In the genomic region with DNA sequence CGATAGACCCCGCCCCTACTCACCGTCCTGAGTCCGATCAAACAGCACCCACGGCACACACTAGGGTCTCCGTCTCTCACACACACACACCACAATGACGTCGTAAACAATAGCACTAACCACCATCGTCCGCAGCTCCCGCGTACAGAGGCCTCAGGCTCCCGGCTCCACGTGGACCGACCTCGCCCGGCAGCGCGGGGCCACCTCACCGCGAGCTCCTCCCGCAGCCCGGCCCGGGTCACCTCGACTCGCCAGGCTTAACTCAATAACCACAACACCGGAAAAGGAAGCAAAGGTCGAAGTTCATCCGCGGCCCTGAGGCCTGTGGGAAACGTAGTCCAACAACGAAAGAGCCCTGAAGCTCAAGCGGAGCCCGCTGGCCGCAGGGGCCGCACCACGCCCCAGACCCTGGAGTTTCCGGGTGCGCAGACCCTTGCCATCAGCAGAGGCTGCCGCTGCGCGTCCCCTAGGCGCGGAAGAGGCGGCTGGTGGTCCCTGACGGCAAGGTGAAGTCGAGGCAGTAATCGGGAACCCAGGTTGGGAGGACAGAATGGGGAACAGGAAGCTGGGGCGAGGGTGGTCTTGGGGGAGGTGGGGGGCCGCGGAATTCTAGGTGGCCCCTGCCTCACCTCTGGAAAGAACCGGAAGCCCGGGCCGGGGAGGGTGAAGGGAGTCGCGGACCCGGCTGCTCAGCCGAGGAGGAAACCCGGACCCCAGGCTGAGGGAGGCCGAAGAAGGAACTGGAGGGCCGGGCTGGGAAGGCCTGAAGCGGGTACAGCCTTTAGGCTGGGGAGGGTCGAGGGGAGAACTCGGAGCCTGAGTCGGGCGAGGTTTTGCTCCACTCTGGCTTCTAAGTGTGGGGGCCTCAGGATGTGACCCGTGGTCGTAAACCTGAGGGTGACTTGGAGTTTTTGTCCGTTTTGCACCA, we compare ENCODE assay signal across 1 cellular context.
A peak's percentile ranks its signal among the peaks of the same experiment; 100 is the strongest.
TF ChIP-seq lines count a peak whose summit lies in the region.

A gene (minus strand): TSS at position 273 of the 928 bp plus-strand sequence. CDS start 946 bp downstream, outside the sequence.

TF ChIP-seq in K562, 482 proteins besides CTCF, POLR2A, EP300 and RAD21 (continued from another document and continues in another):
- TF ChIP-seq, protein P1, sequence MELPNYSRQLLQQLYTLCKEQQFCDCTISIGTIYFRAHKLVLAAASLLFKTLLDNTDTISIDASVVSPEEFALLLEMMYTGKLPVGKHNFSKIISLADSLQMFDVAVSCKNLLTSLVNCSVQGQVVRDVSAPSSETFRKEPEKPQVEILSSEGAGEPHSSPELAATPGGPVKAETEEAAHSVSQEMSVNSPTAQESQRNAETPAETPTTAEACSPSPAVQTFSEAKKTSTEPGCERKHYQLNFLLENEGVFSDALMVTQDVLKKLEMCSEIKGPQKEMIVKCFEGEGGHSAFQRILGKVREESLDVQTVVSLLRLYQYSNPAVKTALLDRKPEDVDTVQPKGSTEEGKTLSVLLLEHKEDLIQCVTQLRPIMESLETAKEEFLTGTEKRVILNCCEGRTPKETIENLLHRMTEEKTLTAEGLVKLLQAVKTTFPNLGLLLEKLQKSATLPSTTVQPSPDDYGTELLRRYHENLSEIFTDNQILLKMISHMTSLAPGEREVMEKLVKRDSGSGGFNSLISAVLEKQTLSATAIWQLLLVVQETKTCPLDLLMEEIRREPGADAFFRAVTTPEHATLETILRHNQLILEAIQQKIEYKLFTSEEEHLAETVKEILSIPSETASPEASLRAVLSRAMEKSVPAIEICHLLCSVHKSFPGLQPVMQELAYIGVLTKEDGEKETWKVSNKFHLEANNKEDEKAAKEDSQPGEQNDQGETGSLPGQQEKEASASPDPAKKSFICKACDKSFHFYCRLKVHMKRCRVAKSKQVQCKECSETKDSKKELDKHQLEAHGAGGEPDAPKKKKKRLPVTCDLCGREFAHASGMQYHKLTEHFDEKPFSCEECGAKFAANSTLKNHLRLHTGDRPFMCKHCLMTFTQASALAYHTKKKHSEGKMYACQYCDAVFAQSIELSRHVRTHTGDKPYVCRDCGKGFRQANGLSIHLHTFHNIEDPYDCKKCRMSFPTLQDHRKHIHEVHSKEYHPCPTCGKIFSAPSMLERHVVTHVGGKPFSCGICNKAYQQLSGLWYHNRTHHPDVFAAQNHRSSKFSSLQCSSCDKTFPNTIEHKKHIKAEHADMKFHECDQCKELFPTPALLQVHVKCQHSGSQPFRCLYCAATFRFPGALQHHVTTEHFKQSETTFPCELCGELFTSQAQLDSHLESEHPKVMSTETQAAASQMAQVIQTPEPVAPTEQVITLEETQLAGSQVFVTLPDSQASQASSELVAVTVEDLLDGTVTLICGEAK (IDR thresholded peaks at IDR 0.05): peak; percentile 97
- TF ChIP-seq, protein P1 (CRISPR knock-in tag; IDR thresholded peaks at IDR 0.05): no peak
- TF ChIP-seq DPF2 (IDR thresholded peaks at IDR 0.05) (0 out of 2 replicates have a peak, but pooled peaks have one; percentile 46), TFAM (CRISPR knock-in tag; conservative IDR thresholded peaks at IDR 0.05) (no peak), ZNF311 (CRISPR knock-in tag; IDR thresholded peaks at IDR 0.05) (no peak), MBD2 (IDR thresholded peaks at IDR 0.05; ENCODE audit: borderline replicate concordance, low read depth) (peak; percentile 87), MCM3 (IDR thresholded peaks at IDR 0.05) (no peak), JUND (IDR thresholded peaks at IDR 0.05; ENCODE audit: borderline replicate concordance, low read depth, low read length) (0 out of 2 replicates have a peak, but pooled peaks have one; percentile 36), JUND (tag; IDR thresholded peaks at IDR 0.05; ENCODE audit: borderline replicate concordance, low read depth, low read length) (peak; percentile 67; the same call in 2 of the 3 replicates), GTF2E2 (tag; IDR thresholded peaks at IDR 0.05) (peak; percentile 61; the same call in 1 of the 2 replicates), MXI1 (IDR thresholded peaks at IDR 0.05; ENCODE audit: low read depth, low read length) (peak; percentile 74), MAZ (CRISPR knock-in tag; conservative IDR thresholded peaks at IDR 0.05 in 1 of 2, IDR thresholded peaks at IDR 0.05 in 1 of 2) (peak; percentile 65 to 68; a peak in 3 of 4 replicates), YY1 (IDR thresholded peaks at IDR 0.05; ENCODE audit: borderline replicate concordance in 1 of 3, control insufficient read depth in 1 of 3, extremely low read depth in 1 of 3, insufficient read depth in 3 of 3, insufficient read length in 1 of 3, insufficient replicate concordance in 2 of 3, low read depth in 1 of 3, low read length in 2 of 3) (peak in 1 of 3 experiments; percentile 37), SMARCC2 (IDR thresholded peaks at IDR 0.05; ENCODE audit: low read depth) (no peak), KDM4B (IDR thresholded peaks at IDR 0.05; ENCODE audit: borderline replicate concordance in 2 of 2, low read depth in 1 of 2) (peak in 1 of 2 experiments; percentile 74; a peak in 1 of 4 replicates), ZFP36 (IDR thresholded peaks at IDR 0.05; ENCODE audit: low read depth, low read length, partially characterized antibody) (no peak), HSF4 (CRISPR knock-in tag; IDR thresholded peaks at IDR 0.05; ENCODE audit: borderline replicate concordance) (no peak), CCNT2 (IDR thresholded peaks at IDR 0.05; ENCODE audit: borderline replicate concordance, extremely low read depth, insufficient read length, low read depth, low read length) (peak; percentile 38), FOXP1 (CRISPR knock-in tag; IDR thresholded peaks at IDR 0.05) (peak; percentile 88), ZBED1 (IDR thresholded peaks at IDR 0.05) (0 out of 2 replicates have a peak, but pooled peaks have one; percentile 53), STAT5B (CRISPR knock-in tag; IDR thresholded peaks at IDR 0.05) (no peak), ZNF316 (IDR thresholded peaks at IDR 0.05) (peak; percentile 29; the same call in 1 of the 2 replicates), COPS2 (conservative IDR thresholded peaks at IDR 0.05) (no peak), ELF4 (CRISPR knock-in tag; IDR thresholded peaks at IDR 0.05) (peak; percentile 57; the same call in 1 of the 2 replicates), TCF3 (CRISPR knock-in tag; IDR thresholded peaks at IDR 0.05) (peak; percentile 13), MTA1 (IDR thresholded peaks at IDR 0.05; ENCODE audit: borderline replicate concordance) (no peak), RFX1 (IDR thresholded peaks at IDR 0.05) (no peak)
- TF ChIP-seq, protein P2, sequence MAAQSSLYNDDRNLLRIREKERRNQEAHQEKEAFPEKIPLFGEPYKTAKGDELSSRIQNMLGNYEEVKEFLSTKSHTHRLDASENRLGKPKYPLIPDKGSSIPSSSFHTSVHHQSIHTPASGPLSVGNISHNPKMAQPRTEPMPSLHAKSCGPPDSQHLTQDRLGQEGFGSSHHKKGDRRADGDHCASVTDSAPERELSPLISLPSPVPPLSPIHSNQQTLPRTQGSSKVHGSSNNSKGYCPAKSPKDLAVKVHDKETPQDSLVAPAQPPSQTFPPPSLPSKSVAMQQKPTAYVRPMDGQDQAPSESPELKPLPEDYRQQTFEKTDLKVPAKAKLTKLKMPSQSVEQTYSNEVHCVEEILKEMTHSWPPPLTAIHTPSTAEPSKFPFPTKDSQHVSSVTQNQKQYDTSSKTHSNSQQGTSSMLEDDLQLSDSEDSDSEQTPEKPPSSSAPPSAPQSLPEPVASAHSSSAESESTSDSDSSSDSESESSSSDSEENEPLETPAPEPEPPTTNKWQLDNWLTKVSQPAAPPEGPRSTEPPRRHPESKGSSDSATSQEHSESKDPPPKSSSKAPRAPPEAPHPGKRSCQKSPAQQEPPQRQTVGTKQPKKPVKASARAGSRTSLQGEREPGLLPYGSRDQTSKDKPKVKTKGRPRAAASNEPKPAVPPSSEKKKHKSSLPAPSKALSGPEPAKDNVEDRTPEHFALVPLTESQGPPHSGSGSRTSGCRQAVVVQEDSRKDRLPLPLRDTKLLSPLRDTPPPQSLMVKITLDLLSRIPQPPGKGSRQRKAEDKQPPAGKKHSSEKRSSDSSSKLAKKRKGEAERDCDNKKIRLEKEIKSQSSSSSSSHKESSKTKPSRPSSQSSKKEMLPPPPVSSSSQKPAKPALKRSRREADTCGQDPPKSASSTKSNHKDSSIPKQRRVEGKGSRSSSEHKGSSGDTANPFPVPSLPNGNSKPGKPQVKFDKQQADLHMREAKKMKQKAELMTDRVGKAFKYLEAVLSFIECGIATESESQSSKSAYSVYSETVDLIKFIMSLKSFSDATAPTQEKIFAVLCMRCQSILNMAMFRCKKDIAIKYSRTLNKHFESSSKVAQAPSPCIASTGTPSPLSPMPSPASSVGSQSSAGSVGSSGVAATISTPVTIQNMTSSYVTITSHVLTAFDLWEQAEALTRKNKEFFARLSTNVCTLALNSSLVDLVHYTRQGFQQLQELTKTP (IDR thresholded peaks at IDR 0.05; ENCODE audit: low read depth in 1 of 2, partially characterized antibody in 2 of 2): peak in 1 of 2 experiments; percentile 88
- TF ChIP-seq, protein P3, sequence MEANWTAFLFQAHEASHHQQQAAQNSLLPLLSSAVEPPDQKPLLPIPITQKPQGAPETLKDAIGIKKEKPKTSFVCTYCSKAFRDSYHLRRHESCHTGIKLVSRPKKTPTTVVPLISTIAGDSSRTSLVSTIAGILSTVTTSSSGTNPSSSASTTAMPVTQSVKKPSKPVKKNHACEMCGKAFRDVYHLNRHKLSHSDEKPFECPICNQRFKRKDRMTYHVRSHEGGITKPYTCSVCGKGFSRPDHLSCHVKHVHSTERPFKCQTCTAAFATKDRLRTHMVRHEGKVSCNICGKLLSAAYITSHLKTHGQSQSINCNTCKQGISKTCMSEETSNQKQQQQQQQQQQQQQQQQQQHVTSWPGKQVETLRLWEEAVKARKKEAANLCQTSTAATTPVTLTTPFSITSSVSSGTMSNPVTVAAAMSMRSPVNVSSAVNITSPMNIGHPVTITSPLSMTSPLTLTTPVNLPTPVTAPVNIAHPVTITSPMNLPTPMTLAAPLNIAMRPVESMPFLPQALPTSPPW (CRISPR knock-in tag; IDR thresholded peaks at IDR 0.05): peak; percentile 64; the same call in 1 of the 2 replicates
- TF ChIP-seq, protein P4, sequence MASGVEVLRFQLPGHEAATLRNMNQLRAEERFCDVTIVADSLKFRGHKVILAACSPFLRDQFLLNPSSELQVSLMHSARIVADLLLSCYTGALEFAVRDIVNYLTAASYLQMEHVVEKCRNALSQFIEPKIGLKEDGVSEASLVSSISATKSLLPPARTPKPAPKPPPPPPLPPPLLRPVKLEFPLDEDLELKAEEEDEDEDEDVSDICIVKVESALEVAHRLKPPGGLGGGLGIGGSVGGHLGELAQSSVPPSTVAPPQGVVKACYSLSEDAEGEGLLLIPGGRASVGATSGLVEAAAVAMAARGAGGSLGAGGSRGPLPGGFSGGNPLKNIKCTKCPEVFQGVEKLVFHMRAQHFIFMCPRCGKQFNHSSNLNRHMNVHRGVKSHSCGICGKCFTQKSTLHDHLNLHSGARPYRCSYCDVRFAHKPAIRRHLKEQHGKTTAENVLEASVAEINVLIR (CRISPR knock-in tag; IDR thresholded peaks at IDR 0.05): peak; percentile 62; the same call in 1 of the 2 replicates
- TF ChIP-seq, protein P5, sequence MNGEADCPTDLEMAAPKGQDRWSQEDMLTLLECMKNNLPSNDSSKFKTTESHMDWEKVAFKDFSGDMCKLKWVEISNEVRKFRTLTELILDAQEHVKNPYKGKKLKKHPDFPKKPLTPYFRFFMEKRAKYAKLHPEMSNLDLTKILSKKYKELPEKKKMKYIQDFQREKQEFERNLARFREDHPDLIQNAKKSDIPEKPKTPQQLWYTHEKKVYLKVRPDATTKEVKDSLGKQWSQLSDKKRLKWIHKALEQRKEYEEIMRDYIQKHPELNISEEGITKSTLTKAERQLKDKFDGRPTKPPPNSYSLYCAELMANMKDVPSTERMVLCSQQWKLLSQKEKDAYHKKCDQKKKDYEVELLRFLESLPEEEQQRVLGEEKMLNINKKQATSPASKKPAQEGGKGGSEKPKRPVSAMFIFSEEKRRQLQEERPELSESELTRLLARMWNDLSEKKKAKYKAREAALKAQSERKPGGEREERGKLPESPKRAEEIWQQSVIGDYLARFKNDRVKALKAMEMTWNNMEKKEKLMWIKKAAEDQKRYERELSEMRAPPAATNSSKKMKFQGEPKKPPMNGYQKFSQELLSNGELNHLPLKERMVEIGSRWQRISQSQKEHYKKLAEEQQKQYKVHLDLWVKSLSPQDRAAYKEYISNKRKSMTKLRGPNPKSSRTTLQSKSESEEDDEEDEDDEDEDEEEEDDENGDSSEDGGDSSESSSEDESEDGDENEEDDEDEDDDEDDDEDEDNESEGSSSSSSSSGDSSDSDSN (IDR thresholded peaks at IDR 0.05; ENCODE audit: borderline replicate concordance in 1 of 2, low read depth in 2 of 2, low read length in 2 of 2): peak; percentile 53 to 58; a peak in 1 of 4 replicates
- TF ChIP-seq, protein P6, sequence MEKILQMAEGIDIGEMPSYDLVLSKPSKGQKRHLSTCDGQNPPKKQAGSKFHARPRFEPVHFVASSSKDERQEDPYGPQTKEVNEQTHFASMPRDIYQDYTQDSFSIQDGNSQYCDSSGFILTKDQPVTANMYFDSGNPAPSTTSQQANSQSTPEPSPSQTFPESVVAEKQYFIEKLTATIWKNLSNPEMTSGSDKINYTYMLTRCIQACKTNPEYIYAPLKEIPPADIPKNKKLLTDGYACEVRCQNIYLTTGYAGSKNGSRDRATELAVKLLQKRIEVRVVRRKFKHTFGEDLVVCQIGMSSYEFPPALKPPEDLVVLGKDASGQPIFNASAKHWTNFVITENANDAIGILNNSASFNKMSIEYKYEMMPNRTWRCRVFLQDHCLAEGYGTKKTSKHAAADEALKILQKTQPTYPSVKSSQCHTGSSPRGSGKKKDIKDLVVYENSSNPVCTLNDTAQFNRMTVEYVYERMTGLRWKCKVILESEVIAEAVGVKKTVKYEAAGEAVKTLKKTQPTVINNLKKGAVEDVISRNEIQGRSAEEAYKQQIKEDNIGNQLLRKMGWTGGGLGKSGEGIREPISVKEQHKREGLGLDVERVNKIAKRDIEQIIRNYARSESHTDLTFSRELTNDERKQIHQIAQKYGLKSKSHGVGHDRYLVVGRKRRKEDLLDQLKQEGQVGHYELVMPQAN (IDR thresholded peaks at IDR 0.05; ENCODE audit: borderline replicate concordance): peak; percentile 98
